17 cellular contexts compared by ENCODE assay signal in genomic region chr1:94285026-94285654, GRCh38. TPM values are rescaled to one million over a fixed set of nuclear protein-coding genes. Genes with fewer than 3 reads are reported as not detected.
DNase-seq lines count a peak whose midpoint lies in the region; ATAC-seq, FAIRE-seq and TF ChIP-seq lines count a peak whose summit lies in the region.
"Had no signal": no experiment of that assay in that cellular context is flagged by ENCODE, and none has a peak within 500 bp of the region (broad histone marks: within the 10 kb centered on the region; RNA-seq: fewer than 3 reads in every experiment).

No MANE protein-coding gene starts in this region.

- H3K36me3 ChIP-seq in PC-3 (ENCODE audit: low read depth, low read length) (no peaks in the 10 kb centered on the region), endothelial cell of umbilical vein (ENCODE audit: control insufficient read depth in 2 of 2, extremely low read depth in 1 of 2, insufficient read depth in 2 of 2, low read length in 2 of 2) (no peaks in the 10 kb centered on the region), skeletal muscle satellite cell (ENCODE audit: insufficient read depth, low read length) (no peaks in the 10 kb centered on the region), hepatocyte (replicated peaks; ENCODE audit: insufficient read depth, low read depth) (no peaks in the 10 kb centered on the region)

- intact Hi-C loops in PC-3 (cut with micrococcal nuclease) (loop anchor here (5.0 kb wide), 1 partner anchor 37 kb away; no protein-coding TSS in a partner anchor), endothelial cell of umbilical vein (cut with micrococcal nuclease) (loop anchor here (1.0 to 2.0 kb wide), 3 partner anchors 11 to 40 kb away; no protein-coding TSS in a partner anchor)

- H3K36me3 Mint-ChIP-seq in T-cell, result no peaks in the 10 kb centered on the region
- H3K36me3 Mint-ChIP-seq: activated naive CD8-positive, alpha-beta T cell treated with anti-CD3 and anti-CD28 coated beads, Interleukin-2, amount 10 ng/mL, durations not matched to agents 7 days and 5 days; brain; stimulated activated memory B cell treated with anti-CD40 and anti-IgM and Interleukin-4, amounts not matched to agents 10 μg/mL and 1 μg/mL and 100 μg/mL, for 72 hours had no signal

- no peak overlapping the region for H3K4me3 Mint-ChIP-seq in T-cell
- H3K4me3 Mint-ChIP-seq: activated CD4-positive, alpha-beta T cell treated with anti-CD3 and anti-CD28 coated beads for 36 hours; activated naive CD8-positive, alpha-beta T cell treated with anti-CD3 and anti-CD28 coated beads, Interleukin-2, amount 10 ng/mL, durations not matched to agents 7 days and 5 days; brain; stimulated activated memory B cell treated with anti-CD40 and anti-IgM and Interleukin-4, amounts not matched to agents 10 μg/mL and 1 μg/mL and 100 μg/mL, for 72 hours had no signal

- no peaks in the 10 kb centered on the region for H3K27me3 ChIP-seq in PC-3 (ENCODE audit: low read length)
- H3K27me3 ChIP-seq in endothelial cell of umbilical vein (ENCODE audit: control insufficient read depth in 2 of 2, insufficient read depth in 2 of 2, low read length in 2 of 2), result no peaks in the 10 kb centered on the region
- no peaks in the 10 kb centered on the region for H3K27me3 ChIP-seq in skeletal muscle satellite cell (ENCODE audit: control insufficient read depth, insufficient read depth, low read length)
- no peaks in the 10 kb centered on the region for H3K27me3 ChIP-seq in hepatocyte
- H3K27me3 ChIP-seq: testis had no signal

- H3K79me2 ChIP-seq in PC-3 (ENCODE audit: low read length), result no peaks in the 10 kb centered on the region
- no peaks in the 10 kb centered on the region for H3K79me2 ChIP-seq in endothelial cell of umbilical vein (ENCODE audit: control insufficient read depth, insufficient read depth, low read length)
- no peaks in the 10 kb centered on the region for H3K79me2 ChIP-seq in hepatocyte

- BruUV-seq in PC-3 (replicated peaks; lab: Mats Ljungman, UMichigan), result no TSS peak
- BruUV-seq in endothelial cell of umbilical vein (replicated peaks; lab: Mats Ljungman, UMichigan), result no TSS peak

- ATAC-seq in PC-3, result peak; percentile 65
- no peak for ATAC-seq in T-cell (replicated peaks in 1 of 4)
- ATAC-seq: activated CD4-positive, alpha-beta T cell treated with anti-CD3 and anti-CD28 coated beads for 36 hours; esophagus mucosa; right cardiac atrium; stimulated activated memory B cell treated with anti-CD40 and anti-IgM and Interleukin-4, amounts not matched to agents 10 μg/mL and 1 μg/mL and 100 μg/mL, for 72 hours had no signal

- H3K9me2 ChIP-seq in PC-3 (replicated peaks; ENCODE audit: low read length) (no peaks in the 10 kb centered on the region), hepatocyte (replicated peaks; ENCODE audit: insufficient read depth) (no peaks in the 10 kb centered on the region)

- 83% methylated on average over 4 of the region's 4 CpGs for WGBS in hepatocyte (ENCODE audit: low lambda C conversion rate, missing lambda C conversion rate)

- no peaks in the 10 kb centered on the region for H3K9me3 Mint-ChIP-seq in T-cell
- H3K9me3 Mint-ChIP-seq: stimulated activated memory B cell treated with anti-CD40 and anti-IgM and Interleukin-4, amounts not matched to agents 10 μg/mL and 1 μg/mL and 100 μg/mL, for 72 hours had no signal

- H3K4me3 ChIP-seq in PC-3 (ENCODE audit: low read length) (no peak overlapping the region), endothelial cell of umbilical vein (replicated peaks in 1 of 3; ENCODE audit: insufficient read depth in 1 of 3, low read depth in 1 of 3, low read length in 3 of 3) (no peak overlapping the region), skeletal muscle satellite cell (ENCODE audit: low read length) (no peak overlapping the region), hepatocyte (no peak overlapping the region)
- H3K4me3 ChIP-seq: testis had no signal

- H3K9me1 ChIP-seq in endothelial cell of umbilical vein (replicated peaks; ENCODE audit: control insufficient read depth, extremely low read depth, insufficient read depth, low read length), result no peaks in the 10 kb centered on the region

- dilution Hi-C loops in endothelial cell of umbilical vein (cut with MboI; ENCODE audit: extremely low pct_ligation_motif_present, low sequenced_read_pairs), result no loop called here

- no peak overlapping the region for H3K27ac Mint-ChIP-seq in T-cell
- H3K27ac Mint-ChIP-seq: activated CD4-positive, alpha-beta T cell treated with anti-CD3 and anti-CD28 coated beads for 36 hours; activated naive CD8-positive, alpha-beta T cell treated with anti-CD3 and anti-CD28 coated beads, Interleukin-2, amount 10 ng/mL, durations not matched to agents 7 days and 5 days; brain; stimulated activated memory B cell treated with anti-CD40 and anti-IgM and Interleukin-4, amounts not matched to agents 10 μg/mL and 1 μg/mL and 100 μg/mL, for 72 hours had no signal

- peaks cover 44% of the 10 kb centered on the region for H3K4me1 ChIP-seq in PC-3 (ENCODE audit: insufficient read depth, low read length)
- H3K4me1 ChIP-seq in endothelial cell of umbilical vein (ENCODE audit: control insufficient read depth, extremely low read depth, insufficient read depth, low read length), result peaks cover 39% of the 10 kb centered on the region
- H3K4me1 ChIP-seq in skeletal muscle satellite cell (ENCODE audit: control insufficient read depth, insufficient read depth, low read length), result peaks cover 50% of the 10 kb centered on the region
- H3K4me1 ChIP-seq in hepatocyte (ENCODE audit: insufficient read depth), result no peaks in the 10 kb centered on the region
- H3K4me1 ChIP-seq: Caco-2, testis had no signal

- peak; percentile 85 for FAIRE-seq in endothelial cell of umbilical vein (lab: Jason Lieb, UNC)

- H3F3A ChIP-seq in PC-3 (ENCODE audit: low read length, unreplicated experiment), result peaks cover 6% of the 10 kb centered on the region

- peaks cover 17 to 21% of the 10 kb centered on the region in 2 donors for H3K27me3 Mint-ChIP-seq in T-cell
- H3K27me3 Mint-ChIP-seq: brain had no signal

- H3K27ac ChIP-seq in PC-3 (ENCODE audit: low read length) (peak overlapping the region; percentile 48), endothelial cell of umbilical vein (ENCODE audit: insufficient read depth, low read depth, low read length) (peak overlapping the region; percentile 47), hepatocyte (no peak overlapping the region)
- H3K27ac ChIP-seq: testis had no signal

- TF ChIP-seq CTCF in PC-3 (conservative IDR thresholded peaks at IDR 0.05; ENCODE audit: low read depth, low read length) (no peak), endothelial cell of umbilical vein (IDR thresholded peaks at IDR 0.05; ENCODE audit: extremely low read depth in 1 of 2, insufficient read depth in 1 of 2, low read depth in 1 of 2, low read length in 2 of 2) (no peak), hepatocyte (IDR thresholded peaks at IDR 0.05; ENCODE audit: poor library complexity) (no peak)

- 0 out of 2 replicates have a peak overlapping the region, but pooled peaks have one; percentile 31 for H2AFZ ChIP-seq in PC-3 (ENCODE audit: low read length)
- no peak overlapping the region for H2AFZ ChIP-seq in endothelial cell of umbilical vein (ENCODE audit: low read depth, low read length)
- H2AFZ ChIP-seq in hepatocyte, result no peak overlapping the region

- no peak for TF ChIP-seq POLR2A in endothelial cell of umbilical vein (IDR thresholded peaks at IDR 0.05; ENCODE audit: low read depth, low read length)

- no peaks in the 10 kb centered on the region for H3K9me3 ChIP-seq in PC-3 (ENCODE audit: low read length)
- no peaks in the 10 kb centered on the region for H3K9me3 ChIP-seq in endothelial cell of umbilical vein (replicated peaks; ENCODE audit: control insufficient read depth, insufficient read depth, low read length)
- no peaks in the 10 kb centered on the region for H3K9me3 ChIP-seq in skeletal muscle satellite cell (replicated peaks; ENCODE audit: low read length)
- H3K9me3 ChIP-seq in hepatocyte (ENCODE audit: low read depth), result no peaks in the 10 kb centered on the region
- H3K9me3 ChIP-seq: Caco-2, testis had no signal

- POLR2A ChIA-PET in PC-3 (lab: Charles Lee; ENCODE audit: unreplicated experiment), result interaction anchor here (0.5 kb wide), 1 partner anchor 12 kb away, joined by 3 read pairs; no protein-coding TSS in a partner anchor
- POLR2A ChIA-PET in endothelial cell of umbilical vein (lab: Charles Lee), result interaction anchor here (0.7 to 1.4 kb wide), 5 partner anchors 11 to 48 kb away, joined by 3 to 6 read pairs (median 3); partner anchors contain the start of gene ARHGAP29
- POLR2A ChIA-PET in T-cell (lab: Charles Lee), result interaction anchor here in 1 of 2 donors (0.7 kb wide), 2 partner anchors 249 to 699 kb away, joined by 4 to 8 read pairs; no protein-coding TSS in a partner anchor

- H3K4me1 Mint-ChIP-seq in T-cell, result peaks cover 0 to 6% (median 0%) of the 10 kb centered on the region in 3 donors
- H3K4me1 Mint-ChIP-seq: activated CD4-positive, alpha-beta T cell treated with anti-CD3 and anti-CD28 coated beads for 36 hours; stimulated activated memory B cell treated with anti-CD40 and anti-IgM and Interleukin-4, amounts not matched to agents 10 μg/mL and 1 μg/mL and 100 μg/mL, for 72 hours had no signal

- CTCF ChIA-PET in PC-3 (lab: Charles Lee), result no interaction called here
- CTCF ChIA-PET in endothelial cell of umbilical vein (lab: Charles Lee), result interaction anchor here (0.6 to 1.7 kb wide), 14 partner anchors 10 to 376 kb away, joined by 3 to 13 read pairs (median 3); partner anchors contain the start of genes ARHGAP29 and GCLM
- CTCF ChIA-PET in T-cell (lab: Charles Lee), result interaction anchor here in 1 of 2 donors (0.6 kb wide), 1 partner anchor 49 kb away, joined by 4 read pairs; no protein-coding TSS in a partner anchor

- no peak overlapping the region for H3K9ac ChIP-seq in PC-3 (ENCODE audit: low read length)
- H3K9ac ChIP-seq in endothelial cell of umbilical vein (replicated peaks; ENCODE audit: extremely low read depth, insufficient read depth, low read length), result no peak overlapping the region
- H3K9ac ChIP-seq in skeletal muscle satellite cell (ENCODE audit: low read depth, low read length), result peak overlapping the region; percentile 8

- H4K20me1 ChIP-seq in PC-3 (ENCODE audit: low read length) (no peaks in the 10 kb centered on the region), endothelial cell of umbilical vein (replicated peaks; ENCODE audit: control insufficient read depth, extremely low read depth, insufficient read depth, low read length) (no peaks in the 10 kb centered on the region), hepatocyte (ENCODE audit: insufficient read depth, poor library complexity, severe bottlenecking) (no peaks in the 10 kb centered on the region)

- DNase-seq in GM03348 (ENCODE audit: low spot score) (peak; percentile 20), PC-3 (peak; percentile 63), endothelial cell of umbilical vein (ENCODE audit: low read depth, low spot score) (peak; percentile 87), hepatocyte (ENCODE audit: low spot score) (no peak), T-cell (no peak), NCI-H345 treated with DMSO at 0.1 percent for 48 hours (lab: John Stamatoyannopoulos, UW; ENCODE audit: unreplicated experiment) (no peak)
- DNase-seq: activated CD4-positive, alpha-beta T cell treated with anti-CD3 and anti-CD28 coated beads for 36 hours; activated naive CD8-positive, alpha-beta T cell treated with anti-CD3 and anti-CD28 coated beads, Interleukin-2, amount 10 ng/mL, durations not matched to agents 7 days and 5 days; AML-193; Caco-2; NCI-H146; right cardiac atrium; testis had no signal

- H3K4me2 ChIP-seq in PC-3 (ENCODE audit: low read length) (peak overlapping the region; percentile 44; the same call in 1 of the 2 replicates), endothelial cell of umbilical vein (ENCODE audit: insufficient read depth, low read length) (peak overlapping the region; percentile 60), skeletal muscle satellite cell (ENCODE audit: low read length) (peak overlapping the region; percentile 41), hepatocyte (no peak overlapping the region)

RNA-seq across cellular contexts. Expression of gene ARHGAP29, which starts 47.8 kb away (rescaled TPM):
- total RNA-seq in PC-3 (2014; rRNA removed), result 161 and 166 TPM in 2 replicates
- 199 and 215 TPM in 2 replicates for total RNA-seq in endothelial cell of umbilical vein
- polyA plus RNA-seq in endothelial cell of umbilical vein, result 47.2 and 56.3 TPM in 2 replicates
- 59.2 and 63.7 TPM in 2 replicates for polyA plus RNA-seq in endothelial cell of umbilical vein (2011; cell fraction: cytosol; rRNA removed)
- polyA plus RNA-seq in endothelial cell of umbilical vein (2011; cell fraction: nucleus; rRNA removed), result 194 and 251 TPM in 2 replicates
- 93.5 and 141 TPM in 2 replicates for polyA plus RNA-seq in endothelial cell of umbilical vein (2012)
- polyA minus RNA-seq in endothelial cell of umbilical vein, result 189 and 190 TPM in 2 replicates
- 2.3 TPM for polyA minus RNA-seq in endothelial cell of umbilical vein (2011; cell fraction: cytosol; rRNA and poly(A)+ RNA removed)
- polyA minus RNA-seq in endothelial cell of umbilical vein (2011; cell fraction: nucleus; rRNA and poly(A)+ RNA removed), result 458 and 651 TPM in 2 replicates
- total RNA-seq in skeletal muscle satellite cell (2012; rRNA removed), result 40.2 and 47.4 TPM in 2 replicates
- total RNA-seq in hepatocyte, result 22.3 and 22.4 TPM in 2 replicates
- polyA plus RNA-seq in hepatocyte, result 9.6 and 22.3 TPM in 2 replicates
- under 1 TPM in 3 of 5 donors, not detected in 2; 0.13 to 0.54 (median 0.18) TPM for total RNA-seq in T-cell
- total RNA-seq: activated naive CD8-positive, alpha-beta T cell treated with anti-CD3 and anti-CD28 coated beads, Interleukin-2, amount 10 ng/mL, durations not matched to agents 7 days and 5 days had no signal

Comparison
In these comparisons a context has a peak if more than half of its experiments do, and no peak if none do; other contexts are left out.
1. DNase-seq: peak in GM03348 (single experiment), PC-3 (single experiment) and endothelial cell of umbilical vein (single experiment); none in hepatocyte (single experiment), T-cell (0 of 34) and NCI-H345 treated with DMSO at 0.1 percent for 48 hours (single experiment).
2. RNA of gene ARHGAP29, which starts 47.8 kb away (total RNA-seq): 199 to 215 TPM in endothelial cell of umbilical vein, 161 to 166 TPM in PC-3 and 22.3 to 22.4 TPM in hepatocyte; 0.13 to 0.54 TPM in T-cell; every median in the first group is over 10 times any median in the second.